ENCODE assay signal across 23 cellular contexts in genomic region chr15:73717802-73718201, GRCh38. TPM values are rescaled to one million over a fixed set of nuclear protein-coding genes. Genes with fewer than 3 reads are reported as not detected.
DNase-seq lines count a peak whose midpoint lies in the region; ATAC-seq and TF ChIP-seq lines count a peak whose summit lies in the region.
"Had no signal": no experiment of that assay in that cellular context is flagged by ENCODE, and none has a peak within 500 bp of the region (broad histone marks: within the 10 kb centered on the region; RNA-seq: fewer than 3 reads in every experiment).

No MANE protein-coding gene starts in this region.

- no TSS peak for BruUV-seq in PC-3 (replicated peaks; lab: Mats Ljungman, UMichigan)
- no TSS peak for BruUV-seq in MCF 10A (replicated peaks; lab: Mats Ljungman, UMichigan)

- 60 to 65% methylated on average over 11 of the region's 11 CpGs for WGBS in lower leg skin, 2 donors

- H3K4me3 Mint-ChIP-seq in MCF 10A (ENCODE audit: unreplicated experiment), result no peak overlapping the region
- H3K4me3 Mint-ChIP-seq: activated naive CD8-positive, alpha-beta T cell treated with anti-CD3 and anti-CD28 coated beads, Interleukin-2, amount 10 ng/mL, durations not matched to agents 7 days and 5 days; natural killer cell treated with Interleukin-12 subunit alpha and Interleukin-12 subunit beta and Interleukin-15 and Interleukin-18, amount 100 ng/mL, for 72 hours had no signal

- no peak overlapping the region for H3K9ac ChIP-seq in PC-3 (ENCODE audit: low read length)

- H3K9me3 ChIP-seq in BE2C (no peaks in the 10 kb centered on the region), PC-3 (ENCODE audit: low read length) (no peaks in the 10 kb centered on the region), left lung (no peaks in the 10 kb centered on the region)
- H3K9me3 ChIP-seq: breast epithelium, heart left ventricle, uterus had no signal

- H3K9me2 ChIP-seq in PC-3 (replicated peaks; ENCODE audit: low read length), result no peaks in the 10 kb centered on the region

- H3F3A ChIP-seq in PC-3 (ENCODE audit: low read length, unreplicated experiment), result no peaks in the 10 kb centered on the region

- no peak overlapping the region for H2AFZ ChIP-seq in PC-3 (ENCODE audit: low read length)

- H4K20me1 ChIP-seq in PC-3 (ENCODE audit: low read length), result no peaks in the 10 kb centered on the region

- H3K27me3 ChIP-seq in BE2C, result no peaks in the 10 kb centered on the region
- no peaks in the 10 kb centered on the region; the same call in 1 of the 2 replicates for H3K27me3 ChIP-seq in H7 (ENCODE audit: control insufficient read depth, insufficient read depth, low read length)
- no peaks in the 10 kb centered on the region for H3K27me3 ChIP-seq in PC-3 (ENCODE audit: low read length)
- H3K27me3 ChIP-seq in left lung, result no peaks in the 10 kb centered on the region
- H3K27me3 ChIP-seq: breast epithelium, heart left ventricle, uterus had no signal

- no peaks in the 10 kb centered on the region for H3K27me3 Mint-ChIP-seq in MCF 10A (ENCODE audit: insufficient read depth, unreplicated experiment)
- H3K27me3 Mint-ChIP-seq: progenitor cell of endocrine pancreas had no signal

- TF ChIP-seq CTCF in BE2C (IDR thresholded peaks at IDR 0.05; ENCODE audit: low read depth, low read length) (peak; percentile 41), PC-3 (conservative IDR thresholded peaks at IDR 0.05; ENCODE audit: low read depth, low read length) (peak; percentile 30; the same call in 1 of the 2 replicates), foreskin fibroblast (IDR thresholded peaks at IDR 0.05; ENCODE audit: low read depth, low read length) (peak; percentile 9), lower leg skin (IDR thresholded peaks at IDR 0.05) (no peak), MCF 10A (IDR thresholded peaks at IDR 0.05; ENCODE audit: unreplicated experiment) (no peak), left lung (IDR thresholded peaks at IDR 0.05) (no peak)

- intact Hi-C loops in PC-3 (cut with micrococcal nuclease) (no loop called here), lower leg skin (cut with DNase I; ENCODE audit: low total_unique reads) (no loop called here), MCF 10A (cut with micrococcal nuclease) (no loop called here), left lung (cut with DNase I) (no loop called here)

- no peaks in the 10 kb centered on the region for H3K4me1 ChIP-seq in BE2C
- no peaks in the 10 kb centered on the region for H3K4me1 ChIP-seq in PC-3 (ENCODE audit: insufficient read depth, low read length)
- H3K4me1 ChIP-seq in left lung, result no peaks in the 10 kb centered on the region
- H3K4me1 ChIP-seq: breast epithelium, uterus had no signal

- H3K79me2 ChIP-seq in PC-3 (ENCODE audit: low read length), result no peaks in the 10 kb centered on the region

- no peaks in the 10 kb centered on the region for H3K9me3 Mint-ChIP-seq in MCF 10A (ENCODE audit: unreplicated experiment)
- H3K9me3 Mint-ChIP-seq: activated naive CD8-positive, alpha-beta T cell treated with anti-CD3 and anti-CD28 coated beads, Interleukin-2, amount 10 ng/mL, durations not matched to agents 7 days and 5 days; natural killer cell treated with Interleukin-12 subunit alpha and Interleukin-12 subunit beta and Interleukin-15 and Interleukin-18, amount 100 ng/mL, for 72 hours had no signal

- H3K27ac ChIP-seq in PC-3 (ENCODE audit: low read length) (no peak overlapping the region), left lung (no peak overlapping the region)
- H3K27ac ChIP-seq: breast epithelium, uterus had no signal

- DNase-seq in BE2C, result no peak
- peak; percentile 81 for DNase-seq in H7
- DNase-seq in PC-3, result no peak
- DNase-seq in foreskin fibroblast, result no peak
- DNase-seq in lower leg skin (ENCODE audit: low spot score in 2 of 2), result no peak
- no peak for DNase-seq in MCF 10A (ENCODE audit: unreplicated experiment)
- no peak for DNase-seq in left lung
- DNase-seq: activated naive CD8-positive, alpha-beta T cell treated with anti-CD3 and anti-CD28 coated beads, Interleukin-2, amount 10 ng/mL, durations not matched to agents 7 days and 5 days; effector CD4-positive, alpha-beta T cell; NCI-H1048; NCI-H2029 treated with DMSO at 0.1 percent for 48 hours; NCI-H510A; SIG-M5; stimulated activated CD4-positive, alpha-beta T cell treated with anti-CD3 and anti-CD28 coated beads, Interleukin-4, amount 100 ng/mL, for 1 hour; T-helper 2 cell; uterus had no signal

- H3K27ac Mint-ChIP-seq in MCF 10A (ENCODE audit: low read depth, unreplicated experiment), result no peak overlapping the region
- H3K27ac Mint-ChIP-seq: activated naive CD8-positive, alpha-beta T cell treated with anti-CD3 and anti-CD28 coated beads, Interleukin-2, amount 10 ng/mL, durations not matched to agents 7 days and 5 days; natural killer cell treated with Interleukin-12 subunit alpha and Interleukin-12 subunit beta and Interleukin-15 and Interleukin-18, amount 100 ng/mL, for 72 hours; progenitor cell of endocrine pancreas had no signal

- no peak for TF ChIP-seq POLR2A in lower leg skin (IDR thresholded peaks at IDR 0.05)

- no peak overlapping the region for H3K4me3 ChIP-seq in BE2C (ENCODE audit: low read depth, low read length)
- H3K4me3 ChIP-seq in H7 (ENCODE audit: insufficient read depth, low read depth, low read length), result no peak overlapping the region
- H3K4me3 ChIP-seq in PC-3 (ENCODE audit: low read length), result no peak overlapping the region
- no peak overlapping the region for H3K4me3 ChIP-seq in foreskin fibroblast (ENCODE audit: low read depth in 1 of 2, low read length in 2 of 2)
- H3K4me3 ChIP-seq in lower leg skin (ENCODE audit: low read depth, poor library complexity, severe bottlenecking), result no peak overlapping the region
- H3K4me3 ChIP-seq in left lung, result no peak overlapping the region
- H3K4me3 ChIP-seq: breast epithelium, GM12878, heart left ventricle, uterus had no signal

- H3K4me1 Mint-ChIP-seq in MCF 10A (ENCODE audit: insufficient read depth, unreplicated experiment), result no peaks in the 10 kb centered on the region

- no peak for ATAC-seq in PC-3
- ATAC-seq in left lung, result no peak
- no peak for ATAC-seq in HG03354 (IDR thresholded peaks at IDR 0.05; ENCODE audit: poor library complexity, severe bottlenecking, unreplicated experiment)
- ATAC-seq: GM12878; heart left ventricle; natural killer cell treated with Interleukin-12 subunit alpha and Interleukin-12 subunit beta and Interleukin-15 and Interleukin-18, amount 100 ng/mL, for 72 hours had no signal

- CTCF ChIA-PET in PC-3 (lab: Charles Lee), result no interaction called here
- CTCF ChIA-PET in MCF 10A (lab: Yijun Ruan, JAX), result interaction anchor here (0.7 to 4.5 kb wide), 4 partner anchors 13 to 384 kb away, joined by 3 to 20 read pairs (median 3); no protein-coding TSS in a partner anchor

- no peak overlapping the region for H3K4me2 ChIP-seq in PC-3 (ENCODE audit: low read length)

- H3K36me3 ChIP-seq in BE2C (0 out of 2 replicates have a peak, but pooled peaks cover 2% of the 10 kb centered on the region), H7 (replicated peaks; ENCODE audit: control insufficient read depth, insufficient read depth, low read length) (peaks cover 6% of the 10 kb centered on the region), PC-3 (ENCODE audit: low read depth, low read length) (peaks cover 5% of the 10 kb centered on the region; the same call in 1 of the 2 replicates), left lung (peaks cover 0 to 14% of the 10 kb centered on the region in 2 donors)
- H3K36me3 ChIP-seq: breast epithelium, uterus had no signal

- POLR2A ChIA-PET in PC-3 (lab: Charles Lee; ENCODE audit: unreplicated experiment), result no interaction called here
- POLR2A ChIA-PET in MCF 10A (lab: Yijun Ruan, JAX), result no interaction called here

- no peaks in the 10 kb centered on the region for H3K36me3 Mint-ChIP-seq in MCF 10A (ENCODE audit: insufficient read depth, unreplicated experiment)
- H3K36me3 Mint-ChIP-seq: activated naive CD8-positive, alpha-beta T cell treated with anti-CD3 and anti-CD28 coated beads, Interleukin-2, amount 10 ng/mL, durations not matched to agents 7 days and 5 days; natural killer cell treated with Interleukin-12 subunit alpha and Interleukin-12 subunit beta and Interleukin-15 and Interleukin-18, amount 100 ng/mL, for 72 hours had no signal

RNA-seq across cellular contexts. Expression of gene CD276, which starts 33.6 kb away (rescaled TPM):
- 268 TPM for polyA plus RNA-seq in BE2C (2012; ENCODE audit: insufficient read depth, insufficient read length, low read depth)
- 127 and 136 TPM in 2 replicates for total RNA-seq in H7 (2014; rRNA removed; shearing (Covaris generic))
- total RNA-seq in PC-3 (2014; rRNA removed) (85.3 and 85.6 TPM in 2 replicates), lower leg skin (10 to 100 TPM; 33.4 to 49.9 (median 45.4) TPM), MCF 10A (2022) (52.8 and 57.7 TPM in 2 replicates), left lung (10 to 100 TPM; 71.9 to 89.5 TPM)

RNA-seq across cellular contexts. Expression of gene INSYN1, which starts 35.3 kb away (rescaled TPM):
- 6.1 TPM for polyA plus RNA-seq in BE2C (2012; ENCODE audit: insufficient read depth, insufficient read length, low read depth)
- total RNA-seq in H7 (2014; rRNA removed; shearing (Covaris generic)), result 4.5 and 5.1 TPM in 2 replicates
- not detected in 2 replicates for total RNA-seq in PC-3 (2014; rRNA removed)
- 10 to 100 TPM; 30.9 to 50.7 (median 34.8) TPM for total RNA-seq in lower leg skin
- not detected in 2 replicates for total RNA-seq in MCF 10A (2022)
- total RNA-seq in left lung, result 10 to 100 TPM in 1 of 2 donors, 1 to 10 TPM in 1; 2.8 to 10.4 TPM
- total RNA-seq: activated CD8-positive, alpha-beta memory T cell treated with anti-CD3 and anti-CD28 coated beads for 36 hours; activated naive CD8-positive, alpha-beta T cell treated with anti-CD3 and anti-CD28 coated beads, Interleukin-2, amount 10 ng/mL, durations not matched to agents 7 days and 5 days; GM12878; natural killer cell treated with Interleukin-12 subunit alpha and Interleukin-12 subunit beta and Interleukin-15 and Interleukin-18, amount 100 ng/mL, for 72 hours had no signal
- polyA plus RNA-seq: GM12878 had no signal

Comparison
In these comparisons a context has a peak if more than half of its experiments do, and no peak if none do; other contexts are left out.
1. CTCF ChIP-seq: peak in BE2C (single experiment), PC-3 (single experiment) and foreskin fibroblast (single experiment); none in lower leg skin (0 of 3), MCF 10A (single experiment) and left lung (0 of 2).